11 cellular contexts compared by ENCODE assay signal in genomic region chr12:54006700-54007220, GRCh38. TPM values are rescaled to one million over a fixed set of nuclear protein-coding genes. Genes with fewer than 3 reads are reported as not detected.
A peak's percentile ranks its signal among the peaks of the same experiment; 100 is the strongest.
DNase-seq lines count a peak whose midpoint lies in the region; ATAC-seq and TF ChIP-seq lines count a peak whose summit lies in the region.
"Had no signal": no experiment of that assay in that cellular context is flagged by ENCODE, and none has a peak within 500 bp of the region (broad histone marks: within the 10 kb centered on the region; RNA-seq: fewer than 3 reads in every experiment).

No MANE protein-coding gene starts in this region.

- peaks cover 84% of the 10 kb centered on the region for H3K27me3 Mint-ChIP-seq in activated T-helper 17 cell treated with anti-CD3 and anti-CD28 coated beads, Interleukin-2, amount 50 U/mL, for 72 hours
- H3K27me3 Mint-ChIP-seq in naive B cell (peaks cover 81 to 99% (median 93%) of the 10 kb centered on the region in 3 donors), Calu3 (ENCODE audit: unreplicated experiment) (peaks cover 100% of the 10 kb centered on the region)

- H3K9me3 ChIP-seq in heart right ventricle (no peaks in the 10 kb centered on the region), upper lobe of left lung (no peaks in the 10 kb centered on the region)

- no peak for TF ChIP-seq EP300 in upper lobe of left lung (IDR thresholded peaks at IDR 0.05)

- no peaks in the 10 kb centered on the region for H3K36me3 Mint-ChIP-seq in activated T-helper 17 cell treated with anti-CD3 and anti-CD28 coated beads, Interleukin-2, amount 50 U/mL, for 72 hours (ENCODE audit: low read depth)
- H3K36me3 Mint-ChIP-seq in naive B cell (no peaks in the 10 kb centered on the region), Calu3 (ENCODE audit: insufficient read depth, unreplicated experiment) (peaks cover 4% of the 10 kb centered on the region)
- H3K36me3 Mint-ChIP-seq: neural progenitor cell had no signal

- no TSS peak for BruUV-seq in Calu3 (replicated peaks; lab: Mats Ljungman, UMichigan)

- intact Hi-C loops in heart right ventricle (cut with DNase I), result loop anchor here (1.0 to 10.0 kb wide), 8 partner anchors 184 to 368 kb away; no protein-coding TSS in a partner anchor
- intact Hi-C loops in left cardiac atrium (cut with DNase I), result no loop called here
- intact Hi-C loops in Calu3 (cut with micrococcal nuclease; ENCODE audit: unreplicated experiment), result loop anchor here (1.0 to 2.0 kb wide), 2 partner anchors 194 to 201 kb away; no protein-coding TSS in a partner anchor

- TF ChIP-seq POLR2A in upper lobe of left lung (IDR thresholded peaks at IDR 0.05), result no peak

- WGBS in heart right ventricle, 2 donors, result 24 to 27% methylated on average over 13 of the region's 13 CpGs
- WGBS in upper lobe of left lung, 2 donors, result 18 to 26% methylated on average over 8 to 13 of the region's 13 CpGs

- peak overlapping the region; percentile 65 for H3K4me3 Mint-ChIP-seq in activated T-helper 17 cell treated with anti-CD3 and anti-CD28 coated beads, Interleukin-2, amount 50 U/mL, for 72 hours
- H3K4me3 Mint-ChIP-seq in naive B cell (peak overlapping the region; percentile 80 to 94 (median 84)), Calu3 (ENCODE audit: low read depth, unreplicated experiment) (no peak overlapping the region)
- H3K4me3 Mint-ChIP-seq: neural progenitor cell had no signal

- H3K4me1 ChIP-seq in heart right ventricle (peaks cover 6 to 20% (median 16%) of the 10 kb centered on the region in 9 donors), upper lobe of left lung (peaks cover 13 to 27% (median 17%) of the 10 kb centered on the region in 4 donors)
- H3K4me1 ChIP-seq: neural progenitor cell had no signal

- H3K4me1 Mint-ChIP-seq in activated T-helper 17 cell treated with anti-CD3 and anti-CD28 coated beads, Interleukin-2, amount 50 U/mL, for 72 hours, result peaks cover 13% of the 10 kb centered on the region
- peaks cover 28 to 54% (median 45%) of the 10 kb centered on the region in 3 donors for H3K4me1 Mint-ChIP-seq in naive B cell
- peaks cover 19% of the 10 kb centered on the region for H3K4me1 Mint-ChIP-seq in Calu3 (ENCODE audit: low read depth, unreplicated experiment)

- CTCF ChIA-PET in Calu3 (lab: Charles Lee), result interaction anchor here (0.6 to 2.7 kb wide), 6 partner anchors 10 to 200 kb away, joined by 4 to 45 read pairs (median 12); partner anchors contain the start of gene HOXC5

- H3K27me3 ChIP-seq in heart right ventricle, result peaks cover 40 to 98% (median 97%) of the 10 kb centered on the region in 7 donors
- peaks cover 3 to 91% (median 47%) of the 10 kb centered on the region in 4 donors for H3K27me3 ChIP-seq in upper lobe of left lung

- H3K36me3 ChIP-seq in heart right ventricle (no peaks in the 10 kb centered on the region), upper lobe of left lung (no peaks in the 10 kb centered on the region)
- H3K36me3 ChIP-seq: neural progenitor cell had no signal

- peak overlapping the region in 7 of 10 donors; percentile 17 to 44 (median 40) for H3K4me3 ChIP-seq in heart right ventricle
- H3K4me3 ChIP-seq in upper lobe of left lung, result peak overlapping the region in 3 of 4 donors; percentile 19 to 42 (median 37)
- H3K4me3 ChIP-seq: neural progenitor cell had no signal

- H3K27ac Mint-ChIP-seq in activated T-helper 17 cell treated with anti-CD3 and anti-CD28 coated beads, Interleukin-2, amount 50 U/mL, for 72 hours, result no peak overlapping the region
- H3K27ac Mint-ChIP-seq in naive B cell (no peak overlapping the region), Calu3 (ENCODE audit: unreplicated experiment) (no peak overlapping the region)
- H3K27ac Mint-ChIP-seq: neural progenitor cell had no signal

- no peak overlapping the region for H3K27ac ChIP-seq in heart right ventricle
- no peak overlapping the region for H3K27ac ChIP-seq in upper lobe of left lung
- H3K27ac ChIP-seq: neural progenitor cell had no signal

- TF ChIP-seq CTCF in heart right ventricle (IDR thresholded peaks at IDR 0.05) (no peak), upper lobe of left lung (IDR thresholded peaks at IDR 0.05) (no peak), Calu3 (IDR thresholded peaks at IDR 0.05; ENCODE audit: unreplicated experiment) (no peak)

- DNase-seq in heart right ventricle (no peak), left cardiac atrium (no peak), naive B cell (no peak), upper lobe of left lung (no peak), Calu3 (no peak)
- DNase-seq in activated effector memory CD4-positive, alpha-beta T cell treated with Interleukin-2 at 50 U/mL for 16 hours, result no peak
- DNase-seq: NCI-H1105 had no signal

- ATAC-seq in heart right ventricle (no peak), left cardiac atrium (no peak), naive B cell (ENCODE audit: low read depth in 2 of 2) (no peak), upper lobe of left lung (ENCODE audit: low FRiP score in 2 of 2) (no peak), HG03039 (IDR thresholded peaks at IDR 0.05; ENCODE audit: unreplicated experiment) (no peak)
- no peak for ATAC-seq in activated T-helper 17 cell treated with anti-CD3 and anti-CD28 coated beads, Interleukin-2, amount 50 U/mL, for 72 hours (replicated peaks)

- H3K9me3 Mint-ChIP-seq in activated T-helper 17 cell treated with anti-CD3 and anti-CD28 coated beads, Interleukin-2, amount 50 U/mL, for 72 hours, result no peaks in the 10 kb centered on the region
- H3K9me3 Mint-ChIP-seq in naive B cell (peaks cover 0 to 2% (median 0%) of the 10 kb centered on the region in 7 donors), Calu3 (ENCODE audit: low read depth, unreplicated experiment) (no peaks in the 10 kb centered on the region)
- H3K9me3 Mint-ChIP-seq: effector memory CD8-positive, alpha-beta T cell had no signal

RNA-seq across cellular contexts. Expression of gene HOXC8, which starts 2.0 kb away (rescaled TPM):
- total RNA-seq in heart right ventricle, result not detected
- not detected for polyA plus RNA-seq in heart right ventricle
- total RNA-seq in left cardiac atrium, result not detected
- total RNA-seq in activated T-helper 17 cell treated with anti-CD3 and anti-CD28 coated beads, Interleukin-2, amount 50 U/mL, for 72 hours, result not detected
- not detected for polyA plus RNA-seq in naive B cell (ENCODE audit: low read depth in 6 of 6)
- not detected for total RNA-seq in upper lobe of left lung
- 0.24 TPM in 1 of 2 replicates, not detected in the other for total RNA-seq in Calu3 (2022)

RNA-seq across cellular contexts. Expression of gene HOXC9, which starts 6.8 kb away (rescaled TPM):
- total RNA-seq in heart right ventricle, result not detected
- polyA plus RNA-seq in heart right ventricle, result not detected
- not detected for total RNA-seq in left cardiac atrium
- total RNA-seq in activated T-helper 17 cell treated with anti-CD3 and anti-CD28 coated beads, Interleukin-2, amount 50 U/mL, for 72 hours, result not detected
- polyA plus RNA-seq in naive B cell (ENCODE audit: low read depth in 6 of 6), result not detected
- total RNA-seq in upper lobe of left lung, result under 1 TPM in 2 of 6 donors, not detected in 4; 0.17 to 0.23 TPM
- total RNA-seq in Calu3 (2022), result 0.42 and 0.54 TPM in 2 replicates

RNA-seq across cellular contexts. Expression of gene HOXC6, which starts 21.5 kb away (rescaled TPM):
- total RNA-seq in heart right ventricle (under 1 TPM in 4 of 10 donors, not detected in 6; 0.13 to 0.36 (median 0.18) TPM), left cardiac atrium (under 1 TPM in 1 of 2 donors, not detected in 1; 0.50 TPM), upper lobe of left lung (under 1 TPM in 2 of 6 donors, not detected in 4; 0.40 to 0.92 TPM), Calu3 (2022) (0.71 and 1.2 TPM in 2 replicates)
- polyA plus RNA-seq in heart right ventricle (under 1 TPM; 0.03 to 0.29 TPM), naive B cell (ENCODE audit: low read depth in 6 of 6) (not detected)
- total RNA-seq in activated T-helper 17 cell treated with anti-CD3 and anti-CD28 coated beads, Interleukin-2, amount 50 U/mL, for 72 hours, result not detected

RNA-seq across cellular contexts. Expression of gene HOXC10, which starts 21.8 kb away (rescaled TPM):
- total RNA-seq in heart right ventricle (not detected), left cardiac atrium (not detected), upper lobe of left lung (not detected), Calu3 (2022) (0.51 and 0.71 TPM in 2 replicates)
- polyA plus RNA-seq in heart right ventricle (not detected), naive B cell (ENCODE audit: low read depth in 6 of 6) (not detected)
- not detected for total RNA-seq in activated T-helper 17 cell treated with anti-CD3 and anti-CD28 coated beads, Interleukin-2, amount 50 U/mL, for 72 hours

RNA-seq across cellular contexts. Expression of gene HOXC5, which starts 26.1 kb away (rescaled TPM):
- total RNA-seq in heart right ventricle (not detected), left cardiac atrium (not detected), upper lobe of left lung (under 1 TPM in 3 of 6 donors, not detected in 3; 0.11 to 0.22 (median 0.17) TPM), Calu3 (2022) (0.20 TPM in 1 of 2 replicates, not detected in the other)
- polyA plus RNA-seq in heart right ventricle (under 1 TPM in 1 of 2 donors, not detected in 1; 0.01 TPM), naive B cell (ENCODE audit: low read depth in 6 of 6) (not detected)
- not detected for total RNA-seq in activated T-helper 17 cell treated with anti-CD3 and anti-CD28 coated beads, Interleukin-2, amount 50 U/mL, for 72 hours

Comparison
In these comparisons a context has a peak if more than half of its experiments do, and no peak if none do; other contexts are left out.
1. intact Hi-C loops: an anchor here in heart right ventricle (1.0 to 10.0 kb wide) and Calu3 (1.0 to 2.0 kb wide); none called in left cardiac atrium.